Comparison of ENCODE assay signal across 1 cellular context in the genomic region with DNA sequence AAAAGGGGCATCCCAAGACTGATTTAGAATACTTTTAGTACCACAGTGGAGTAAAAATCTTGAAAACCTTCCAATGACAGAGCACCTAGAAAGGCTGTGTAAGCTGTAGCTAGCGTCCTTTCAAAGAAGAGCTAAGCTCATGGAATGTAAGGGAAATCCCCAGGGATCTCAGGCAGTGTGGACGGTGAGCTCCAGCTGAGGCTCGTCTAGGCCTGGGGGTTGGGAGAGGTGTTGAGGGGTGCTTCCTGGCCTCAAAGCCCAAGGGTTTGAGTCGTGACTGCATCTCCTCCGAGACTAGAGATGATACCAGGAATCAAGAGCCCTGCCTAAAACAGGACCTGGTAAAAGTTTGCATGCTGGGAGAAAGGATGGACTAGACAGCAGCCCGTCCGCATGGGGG.
TF ChIP-seq lines count a peak whose summit lies in the region.

No MANE protein-coding gene starts in this region.

TF ChIP-seq in HepG2, 621 proteins besides CTCF, POLR2A, EP300 and RAD21:
- TF ChIP-seq RFX5 (IDR thresholded peaks at IDR 0.05; ENCODE audit: low read depth, low read length) (0 out of 2 replicates have a peak, but pooled peaks have one; percentile 41), NFE2 (CRISPR knock-in tag; IDR thresholded peaks at IDR 0.05) (no peak)
